In genomic region chr4:118927976-118928375, GRCh38 we compare ENCODE assay signal across 14 cellular contexts. TPM values are rescaled to one million over a fixed set of nuclear protein-coding genes. Genes with fewer than 3 reads are reported as not detected.
DNase-seq lines count a peak whose midpoint lies in the region; ATAC-seq and TF ChIP-seq lines count a peak whose summit lies in the region.
"Had no signal": no experiment of that assay in that cellular context is flagged by ENCODE, and none has a peak within 500 bp of the region (broad histone marks: within the 10 kb centered on the region; RNA-seq: fewer than 3 reads in every experiment).

No MANE protein-coding gene starts in this region.

- H3K9ac ChIP-seq in trophoblast cell (ENCODE audit: low read length), result no peak overlapping the region

- no peak overlapping the region for H4K8ac ChIP-seq in trophoblast cell (ENCODE audit: low read depth, low read length)

- H2BK120ac ChIP-seq in trophoblast cell (ENCODE audit: insufficient read depth, low read length, poor library complexity), result no peak overlapping the region

- H4K12ac ChIP-seq in trophoblast cell (ENCODE audit: low read depth, low read length), result peak overlapping the region; percentile 43

- 19 to 23% methylated on average over 1 of the region's 1 CpG for WGBS in heart right ventricle, 2 donors
- WGBS in trophoblast cell (ENCODE audit: extremely low coverage, insufficient coverage, insufficient read length), result no CpG with 5 or more reads among the region's 1 CpG

- no peak overlapping the region for H3K23ac ChIP-seq in trophoblast cell (ENCODE audit: low read length)

- intact Hi-C loops in Right ventricle myocardium inferior (cut with DNase I), result loop anchor here (5.0 kb wide), 1 partner anchor 34 kb away; no protein-coding TSS in a partner anchor
- intact Hi-C loops in cardiac septum (cut with DNase I), result no loop called here
- intact Hi-C loops in heart right ventricle (cut with DNase I), result no loop called here

- no peaks in the 10 kb centered on the region for H3K9me3 ChIP-seq in heart right ventricle
- no peaks in the 10 kb centered on the region for H3K9me3 ChIP-seq in trophoblast cell (ENCODE audit: insufficient read depth, low read depth, low read length)
- H3K9me3 ChIP-seq: psoas muscle had no signal

- no peak overlapping the region for H3K4ac ChIP-seq in trophoblast cell (ENCODE audit: low read depth, low read length)

- H4K91ac ChIP-seq in trophoblast cell (ENCODE audit: low read depth, low read length), result no peak overlapping the region

- no peak overlapping the region for H3K18ac ChIP-seq in trophoblast cell (ENCODE audit: low read length)

- peak overlapping the region in 6 of 10 donors; percentile 1 to 48 (median 26) for H3K27ac ChIP-seq in heart right ventricle
- no peak overlapping the region for H3K27ac ChIP-seq in trophoblast cell (ENCODE audit: low read depth, low read length)

- H2AK5ac ChIP-seq in trophoblast cell (ENCODE audit: low read length), result no peak overlapping the region

- H3K36me3 ChIP-seq in heart right ventricle (no peaks in the 10 kb centered on the region), trophoblast cell (ENCODE audit: control insufficient read depth in 1 of 2, insufficient read depth in 2 of 2, low read length in 2 of 2) (no peaks in the 10 kb centered on the region)

- H3K79me2 ChIP-seq in trophoblast cell (ENCODE audit: control insufficient read depth, insufficient read depth, low read length, poor library complexity), result no peaks in the 10 kb centered on the region

- ATAC-seq in Right ventricle myocardium inferior (peak; percentile 66), heart right ventricle (peak in 7 of 8 donors; percentile 33 to 89 (median 60)), GM19035 (IDR thresholded peaks at IDR 0.05; ENCODE audit: unreplicated experiment) (no peak)
- ATAC-seq: activated naive CD8-positive, alpha-beta T cell treated with anti-CD3 and anti-CD28 coated beads, Interleukin-2, amount 50 U/mL, for 24 hours; K562 had no signal

- no peaks in the 10 kb centered on the region for H3K79me1 ChIP-seq in trophoblast cell (ENCODE audit: low read length)

- no peak for TF ChIP-seq CTCF in heart right ventricle (IDR thresholded peaks at IDR 0.05)

- H3K27me3 ChIP-seq in heart right ventricle (no peaks in the 10 kb centered on the region), trophoblast cell (ENCODE audit: insufficient read depth, low read length) (no peaks in the 10 kb centered on the region)

- DNase-seq in Right ventricle myocardium inferior (ENCODE audit: missing footprints), result peak; percentile 69
- no peak for DNase-seq in cardiac septum (ENCODE audit: low spot score)
- DNase-seq in heart right ventricle, result peak; percentile 38 to 48
- no peak for DNase-seq in trophoblast cell
- DNase-seq in stimulated activated naive CD4-positive, alpha-beta T cell treated with Interleukin-2 at 50 U/mL for 16 hours (lab: John Stamatoyannopoulos, UW), result no peak
- no peak for DNase-seq in GDM1 (lab: John Stamatoyannopoulos, UW)
- no peak for DNase-seq in dedifferentiated amniotic fluid mesenchymal stem cell (ENCODE audit: extremely low spot score)
- DNase-seq: activated CD4-positive, alpha-beta T cell treated with anti-CD3 and anti-CD28 coated beads, Interleukin-2, amount 10 ng/mL, durations not matched to agents 7 days and 5 days; activated naive CD8-positive, alpha-beta T cell treated with anti-CD3 and anti-CD28 coated beads, Interleukin-2, amount 50 U/mL, for 24 hours; activated T-cell treated with anti-CD3 and anti-CD28 coated beads, Interleukin-2, amount 50 U/mL, for 48 hours; NCI-H524; psoas muscle had no signal

- H3K4me3 ChIP-seq in heart right ventricle (no peak overlapping the region), trophoblast cell (ENCODE audit: low read depth, low read length) (no peak overlapping the region)
- H3K4me3 ChIP-seq: K562, psoas muscle had no signal

- H2BK12ac ChIP-seq in trophoblast cell (ENCODE audit: low read length), result no peak overlapping the region

- no peak overlapping the region for H2AFZ ChIP-seq in trophoblast cell (ENCODE audit: insufficient read depth, low read length, poor library complexity)

- H3K4me1 ChIP-seq in heart right ventricle (peaks cover 2 to 84% (median 47%) of the 10 kb centered on the region in 9 donors), trophoblast cell (ENCODE audit: control insufficient read depth in 1 of 2, insufficient read depth in 2 of 2, low read length in 2 of 2) (no peaks in the 10 kb centered on the region)

- H2BK5ac ChIP-seq in trophoblast cell (ENCODE audit: low read depth, low read length, poor library complexity), result no peak overlapping the region

- no peak overlapping the region for H3K4me2 ChIP-seq in trophoblast cell (ENCODE audit: low read length)

- H3K14ac ChIP-seq in trophoblast cell (ENCODE audit: low read length), result no peak overlapping the region

RNA-seq across cellular contexts. Expression of gene SYNPO2, which starts 39.3 kb away (rescaled TPM):
- total RNA-seq in Right ventricle myocardium inferior, result 206 TPM
- 316 TPM for total RNA-seq in cardiac septum
- total RNA-seq in heart right ventricle, result 100 to 1,000 TPM; 197 to 405 (median 267) TPM
- polyA plus RNA-seq in heart right ventricle, result 10 to 100 TPM; 27.5 to 29.1 TPM
- polyA plus RNA-seq in trophoblast cell (2013), result 6.8 and 7.7 TPM in 2 replicates

Comparison
In these comparisons a context has a peak if more than half of its experiments do, and no peak if none do; other contexts are left out.
1. DNase-seq: peak in Right ventricle myocardium inferior (single experiment) and heart right ventricle (2 of 2); none in cardiac septum (single experiment), trophoblast cell (0 of 2), stimulated activated naive CD4-positive, alpha-beta T cell treated with Interleukin-2 at 50 U/mL for 16 hours (single experiment), GDM1 (single experiment) and dedifferentiated amniotic fluid mesenchymal stem cell (single experiment).